In the genomic region with DNA sequence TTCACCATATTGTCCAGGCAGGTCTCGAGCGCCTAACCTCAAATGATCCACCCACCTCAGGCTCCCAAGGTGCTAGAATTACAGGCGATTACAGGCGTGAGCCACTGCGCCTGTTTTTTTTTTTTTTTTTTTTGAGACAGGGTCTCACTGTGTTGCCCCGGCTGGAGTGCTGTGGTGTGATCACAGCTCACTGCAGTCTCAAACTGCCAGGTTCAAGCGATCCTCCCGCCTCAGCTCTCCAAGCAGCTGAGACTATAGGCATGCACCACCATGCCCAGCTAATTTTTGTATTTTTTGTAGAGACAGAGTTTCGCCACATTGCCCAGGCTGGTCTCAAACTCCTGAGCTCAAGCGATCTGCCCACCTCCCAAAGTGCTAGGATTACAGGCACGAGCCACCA, we compare ENCODE assay signal across 6 cellular contexts. TPM values are rescaled to one million over a fixed set of nuclear protein-coding genes. Genes with fewer than 3 reads are reported as not detected.
DNase-seq lines count a peak whose midpoint lies in the region; ATAC-seq, FAIRE-seq and TF ChIP-seq lines count a peak whose summit lies in the region.
"Not testable (repeated sequence)": the region's sequence is repeated elsewhere in the genome, so short reads cannot be mapped to it uniquely, and the experiment has no call there.
"Had no signal": no experiment of that assay in that cellular context is flagged by ENCODE, and none has a peak within 500 bp of the region (broad histone marks: within the 10 kb centered on the region; RNA-seq: fewer than 3 reads in every experiment).

No MANE protein-coding gene starts in this region.

- WGBS in K562 (ENCODE audit: insufficient coverage, low coverage, missing lambda C conversion rate): 29% methylated on average over 6 of the region's 11 CpGs

- H3K4me1 ChIP-seq in HEK293 (ENCODE audit: control insufficient read depth, insufficient read depth, low read length); K562 (replicated peaks in 1 of 2; ENCODE audit: control insufficient read depth in 2 of 2, insufficient read depth in 2 of 2, low read length in 2 of 2): not testable (repeated sequence)

- not testable (repeated sequence) for H2AFZ ChIP-seq in K562 (ENCODE audit: low read depth, low read length)

- not testable (repeated sequence) for H3K4me3 ChIP-seq in HEK293 (ENCODE audit: low read depth, low read length); K562

- CTCF ChIA-PET in HEK293 (lab: Yijun Ruan, JAX): interaction anchor here (0.6 kb wide), 1 partner anchor 181 kb away, joined by 3 read pairs; no protein-coding TSS in a partner anchor
- CTCF ChIA-PET in K562 (lab: Yijun Ruan, JAX; ENCODE audit: low intra/inter-chr PET ratio): not testable (repeated sequence)

- not testable (repeated sequence) for H3K9me1 ChIP-seq in K562 (ENCODE audit: control insufficient read depth, insufficient read depth, low read length)

- H3K4me2 ChIP-seq in K562 (ENCODE audit: insufficient read depth, low read length): not testable (repeated sequence)

- not testable (repeated sequence) for BruUV-seq in K562 (replicated peaks; lab: Mats Ljungman, UMichigan)

- not testable (repeated sequence) for H3K9me3 ChIP-seq in HEK293 (ENCODE audit: control insufficient read depth, insufficient read depth, low read depth, low read length); K562 (replicated peaks; ENCODE audit: control insufficient read depth, insufficient read depth, low read depth, low read length)

- DNase-seq in K562 (ENCODE audit: extremely low read depth in 1 of 4, low spot score in 3 of 4): not testable (repeated sequence)

- TF ChIP-seq CTCF in HEK293 (tag by site-specific recombination; IDR thresholded peaks at IDR 0.05); K562 (IDR thresholded peaks at IDR 0.05 in 2 of 3, conservative IDR thresholded peaks at IDR 0.05 in 1 of 3; ENCODE audit: insufficient read depth in 2 of 3, low read depth in 1 of 3, low read length in 3 of 3): not testable (repeated sequence)

- not testable (repeated sequence) for H3K36me3 ChIP-seq in HEK293 (ENCODE audit: control insufficient read depth in 2 of 2, insufficient read depth in 1 of 2, low read length in 2 of 2); K562 (ENCODE audit: control insufficient read depth, insufficient read depth, low read length)

- not testable (repeated sequence) for FAIRE-seq in K562 (lab: Jason Lieb, UNC)

- not testable (repeated sequence) for H3K27me3 ChIP-seq in K562 (ENCODE audit: control insufficient read depth in 2 of 2, insufficient read depth in 2 of 2, low read length in 2 of 2)

- not testable (repeated sequence) for H3K27ac ChIP-seq in HEK293 (ENCODE audit: extremely low read depth, low read depth, low read length); K562 (ENCODE audit: extremely low read depth, low read depth, low read length)

- intact Hi-C loops in K562 (cut with micrococcal nuclease): not testable (repeated sequence)

- not testable (repeated sequence) for ATAC-seq in K562

- in situ Hi-C loops in K562 (cut with MboI): not testable (repeated sequence)

- not testable (repeated sequence) for H3K9ac ChIP-seq in K562 (ENCODE audit: insufficient read depth in 1 of 2, low read depth in 2 of 2, low read length in 2 of 2)

- TF ChIP-seq POLR2A in K562 (conservative IDR thresholded peaks at IDR 0.05): not testable (repeated sequence)

- H3K79me2 ChIP-seq in K562 (ENCODE audit: control insufficient read depth, insufficient read depth, low read length): not testable (repeated sequence)

- not testable (repeated sequence) for TF ChIP-seq EP300 in K562 (IDR thresholded peaks at IDR 0.05; ENCODE audit: low read length)

- not testable (repeated sequence) for H4K20me1 ChIP-seq in K562 (replicated peaks; ENCODE audit: control insufficient read depth, insufficient read depth, low read length)

- POLR2A ChIA-PET in HEK293 (lab: Yijun Ruan, JAX); K562 (lab: Yijun Ruan, JAX): not testable (repeated sequence)

- TF ChIP-seq RAD21 in K562 (CRISPR knock-in tag; conservative IDR thresholded peaks at IDR 0.05 in 1 of 2, IDR thresholded peaks at IDR 0.05 in 1 of 2): not testable (repeated sequence)

TF ChIP-seq in HEK293, 187 proteins besides CTCF, POLR2A, EP300 and RAD21:
- TF ChIP-seq ZNF121 (tag by site-specific recombination; IDR thresholded peaks at IDR 0.05): peak; percentile 65; the same call in 1 of the 2 replicates

TF ChIP-seq in K562, 482 proteins besides CTCF, POLR2A, EP300 and RAD21:
- TF ChIP-seq ZNF121 (CRISPR knock-in tag; conservative IDR thresholded peaks at IDR 0.05): peak; percentile 57
TF ChIP-seq in K562: peak in this region for 1; not testable (repeated sequence) for 481.

RNA-seq across cellular contexts. Expression of gene ITGB1BP2, which starts 22.9 kb away (rescaled TPM):
- 37.4 and 39.2 TPM in 2 replicates for total RNA-seq in K562 (2011; cell fraction: chromatin; rRNA removed; ENCODE audit: low replicate concordance)
- 12.5 and 12.8 TPM in 2 replicates for total RNA-seq in K562 (2011; cell fraction: nucleolus; rRNA removed)
- 27.9 and 36.9 TPM in 2 replicates for total RNA-seq in K562 (2011; cell fraction: nucleoplasm; rRNA removed)
- total RNA-seq in K562 (2014; rRNA removed): 0.98 and 4.0 TPM in 2 replicates
- total RNA-seq in K562 (2014; rRNA removed; fragmentation: Illumina TruSeq; extraction: Trizol): 1.4 and 1.9 TPM in 2 replicates
- 1.9 and 2.0 TPM in 2 replicates for total RNA-seq in K562 (2015; rRNA removed; fragmentation: Illumina TruSeq; extraction: Trizol)
- 1.8 and 2.6 TPM in 2 replicates for total RNA-seq in K562 (2021)
- 2.6 TPM in 2 replicates for polyA plus RNA-seq in K562 (2011; rRNA removed)
- polyA plus RNA-seq in K562 (2011; cell fraction: cytosol; rRNA removed): 1.4 and 2.1 TPM in 2 replicates
- polyA plus RNA-seq in K562 (2011; cell fraction: nucleus; rRNA removed): 11.1 and 17.6 TPM in 2 replicates
- 2.4 and 2.5 TPM in 2 replicates for polyA plus RNA-seq in K562 (2012)
- 1.1 and 1.6 TPM in 2 replicates for polyA plus RNA-seq in K562 (2014; fragmentation: Illumina TruSeq; extraction: Trizol)
- polyA plus RNA-seq in K562 (2014; fragmentation: Nextera tagmentation; extraction: Ambion mirVana): 1 to 10 TPM; 1.6 to 1.9 TPM
- 2.1 and 4.0 TPM in 2 replicates for polyA plus RNA-seq in K562 (2014; rRNA removed)
- 6.0 and 6.5 TPM in 2 replicates for polyA minus RNA-seq in K562 (2011; rRNA and poly(A)+ RNA removed)
- polyA minus RNA-seq in K562 (2011; cell fraction: cytosol; rRNA and poly(A)+ RNA removed): 0.86 TPM in 1 of 2 replicates, not detected in the other
- 3.9 and 6.7 TPM in 2 replicates for polyA minus RNA-seq in K562 (2011; cell fraction: nucleus; rRNA and poly(A)+ RNA removed)
- polyA plus RNA-seq: CD14-positive monocyte; CD4-positive, alpha-beta memory T cell; CD4-positive, CD25-positive, alpha-beta regulatory T cell; CD8-positive, alpha-beta memory T cell had no signal

RNA-seq across cellular contexts. Expression of gene NONO, which starts 41.0 kb away (rescaled TPM):
- 492 and 515 TPM in 2 replicates for total RNA-seq in K562 (2011; cell fraction: chromatin; rRNA removed; ENCODE audit: low replicate concordance)
- 215 and 243 TPM in 2 replicates for total RNA-seq in K562 (2011; cell fraction: nucleolus; rRNA removed)
- 384 and 647 TPM in 2 replicates for total RNA-seq in K562 (2011; cell fraction: nucleoplasm; rRNA removed)
- total RNA-seq in K562 (2014; rRNA removed) (391 and 416 TPM in 2 replicates), K562 (2014; rRNA removed; fragmentation: Illumina TruSeq; extraction: Trizol) (451 and 452 TPM in 2 replicates), K562 (2015; rRNA removed; fragmentation: Illumina TruSeq; extraction: Trizol) (483 and 534 TPM in 2 replicates), K562 (2021) (415 and 475 TPM in 2 replicates)
- polyA plus RNA-seq in K562 (2011; rRNA removed) (499 and 555 TPM in 2 replicates), K562 (2014; fragmentation: Illumina TruSeq; extraction: Trizol) (626 and 651 TPM in 2 replicates), K562 (2014; fragmentation: Nextera tagmentation; extraction: Ambion mirVana) (100 to 1,000 TPM; 353 to 392 TPM), K562 (2014; rRNA removed) (333 and 355 TPM in 2 replicates)
- polyA plus RNA-seq in K562 (2011; cell fraction: cytosol; rRNA removed): 504 and 579 TPM in 2 replicates
- polyA plus RNA-seq in K562 (2011; cell fraction: nucleus; rRNA removed): 784 and 825 TPM in 2 replicates
- polyA plus RNA-seq in K562 (2012): 358 and 601 TPM in 2 replicates
- polyA minus RNA-seq in K562 (2011; rRNA and poly(A)+ RNA removed): 294 and 395 TPM in 2 replicates
- polyA minus RNA-seq in K562 (2011; cell fraction: cytosol; rRNA and poly(A)+ RNA removed): 204 and 242 TPM in 2 replicates
- 62.5 and 119 TPM in 2 replicates for polyA minus RNA-seq in K562 (2011; cell fraction: nucleus; rRNA and poly(A)+ RNA removed)

RNA-seq across cellular contexts. Expression of gene TAF1, which starts 41.7 kb away (rescaled TPM):
- 238 and 587 TPM in 2 replicates for total RNA-seq in K562 (2011; cell fraction: chromatin; rRNA removed; ENCODE audit: low replicate concordance)
- total RNA-seq in K562 (2011; cell fraction: nucleolus; rRNA removed): 86.4 and 133 TPM in 2 replicates
- total RNA-seq in K562 (2011; cell fraction: nucleoplasm; rRNA removed): 103 and 148 TPM in 2 replicates
- total RNA-seq in K562 (2014; rRNA removed): 44.6 and 47.7 TPM in 2 replicates
- 45.1 and 50.5 TPM in 2 replicates for total RNA-seq in K562 (2014; rRNA removed; fragmentation: Illumina TruSeq; extraction: Trizol)
- total RNA-seq in K562 (2015; rRNA removed; fragmentation: Illumina TruSeq; extraction: Trizol): 38.1 and 39.2 TPM in 2 replicates
- total RNA-seq in K562 (2021): 37.3 and 42.6 TPM in 2 replicates
- polyA plus RNA-seq in K562 (2011; rRNA removed): 16.3 and 23.1 TPM in 2 replicates
- polyA plus RNA-seq in K562 (2011; cell fraction: cytosol; rRNA removed): 8.1 and 12.9 TPM in 2 replicates
- 28.9 and 33.9 TPM in 2 replicates for polyA plus RNA-seq in K562 (2011; cell fraction: nucleus; rRNA removed)
- polyA plus RNA-seq in K562 (2012): 29.4 and 33.9 TPM in 2 replicates
- 39.2 and 41.2 TPM in 2 replicates for polyA plus RNA-seq in K562 (2014; fragmentation: Illumina TruSeq; extraction: Trizol)
- 10 to 100 TPM in 1 of 2 experiments, 1 to 10 TPM in 1; 6.4 to 10.5 TPM for polyA plus RNA-seq in K562 (2014; fragmentation: Nextera tagmentation; extraction: Ambion mirVana)
- polyA plus RNA-seq in K562 (2014; rRNA removed): 27.8 and 32.7 TPM in 2 replicates
- polyA minus RNA-seq in K562 (2011; rRNA and poly(A)+ RNA removed): 87.5 and 93.1 TPM in 2 replicates
- polyA minus RNA-seq in K562 (2011; cell fraction: cytosol; rRNA and poly(A)+ RNA removed): 27.6 and 30.1 TPM in 2 replicates
- 34.9 and 73.1 TPM in 2 replicates for polyA minus RNA-seq in K562 (2011; cell fraction: nucleus; rRNA and poly(A)+ RNA removed)
